1 cellular context compared by ENCODE assay signal in the genomic region with DNA sequence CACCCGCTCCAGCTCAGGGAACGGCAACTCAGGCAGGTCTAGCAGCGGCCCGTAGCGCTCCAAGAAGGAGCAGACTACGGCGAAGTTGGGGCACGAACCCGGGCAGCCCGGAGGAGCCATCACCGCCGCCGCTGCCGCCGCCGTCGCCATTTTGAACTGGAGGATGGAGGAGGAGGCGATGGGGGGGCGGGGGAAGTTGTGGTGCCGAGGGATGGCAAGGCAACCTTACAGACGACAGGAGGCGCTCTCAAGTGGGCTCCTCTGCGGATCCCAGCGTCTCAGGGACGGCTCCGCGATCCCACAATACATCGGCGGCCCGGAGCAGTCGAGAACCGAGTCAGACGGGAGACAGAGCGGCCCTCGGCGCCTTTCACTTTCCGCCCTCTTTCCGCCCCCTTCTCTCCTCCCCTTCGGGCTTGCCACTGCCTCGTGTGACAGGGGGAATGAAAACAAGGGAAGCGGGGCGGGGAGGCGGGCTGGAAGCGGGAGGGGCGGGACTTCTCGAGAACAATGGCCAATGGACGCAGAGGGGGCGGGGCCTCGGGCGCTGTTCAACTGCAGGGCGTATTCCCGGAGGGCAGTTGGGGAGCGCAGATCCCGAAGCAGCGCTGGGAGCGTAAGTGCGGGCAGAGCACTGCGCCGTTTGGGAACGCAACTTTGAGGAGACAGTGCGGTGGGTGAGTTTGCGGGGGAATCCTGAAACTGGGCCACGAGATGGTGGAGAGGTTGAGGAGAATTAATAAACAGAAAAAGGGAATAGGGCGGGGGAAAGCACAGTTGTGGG.
A peak's percentile ranks its signal among the peaks of the same experiment; 100 is the strongest.
TF ChIP-seq lines count a peak whose summit lies in the region.

TSS of gene AAMDC (plus strand) at position 580 of the 784 bp plus-strand sequence. CDS start 21,353 bp downstream, outside the sequence.
TSS of gene RSF1 (minus strand) at position 158 of the 784 bp plus-strand sequence. CDS start at position 150, 8 bp downstream.

TF ChIP-seq in GM12878, 131 proteins besides CTCF, POLR2A, EP300 and RAD21 (continued from another document):
- peak; percentile 95 for TF ChIP-seq SIN3A (IDR thresholded peaks at IDR 0.05; ENCODE audit: low read depth, low read length)
- TF ChIP-seq IRF3 (IDR thresholded peaks at IDR 0.05), result no peak
- TF ChIP-seq IRF5 (IDR thresholded peaks at IDR 0.05; ENCODE audit: borderline replicate concordance), result no peak
- TF ChIP-seq, protein P1, sequence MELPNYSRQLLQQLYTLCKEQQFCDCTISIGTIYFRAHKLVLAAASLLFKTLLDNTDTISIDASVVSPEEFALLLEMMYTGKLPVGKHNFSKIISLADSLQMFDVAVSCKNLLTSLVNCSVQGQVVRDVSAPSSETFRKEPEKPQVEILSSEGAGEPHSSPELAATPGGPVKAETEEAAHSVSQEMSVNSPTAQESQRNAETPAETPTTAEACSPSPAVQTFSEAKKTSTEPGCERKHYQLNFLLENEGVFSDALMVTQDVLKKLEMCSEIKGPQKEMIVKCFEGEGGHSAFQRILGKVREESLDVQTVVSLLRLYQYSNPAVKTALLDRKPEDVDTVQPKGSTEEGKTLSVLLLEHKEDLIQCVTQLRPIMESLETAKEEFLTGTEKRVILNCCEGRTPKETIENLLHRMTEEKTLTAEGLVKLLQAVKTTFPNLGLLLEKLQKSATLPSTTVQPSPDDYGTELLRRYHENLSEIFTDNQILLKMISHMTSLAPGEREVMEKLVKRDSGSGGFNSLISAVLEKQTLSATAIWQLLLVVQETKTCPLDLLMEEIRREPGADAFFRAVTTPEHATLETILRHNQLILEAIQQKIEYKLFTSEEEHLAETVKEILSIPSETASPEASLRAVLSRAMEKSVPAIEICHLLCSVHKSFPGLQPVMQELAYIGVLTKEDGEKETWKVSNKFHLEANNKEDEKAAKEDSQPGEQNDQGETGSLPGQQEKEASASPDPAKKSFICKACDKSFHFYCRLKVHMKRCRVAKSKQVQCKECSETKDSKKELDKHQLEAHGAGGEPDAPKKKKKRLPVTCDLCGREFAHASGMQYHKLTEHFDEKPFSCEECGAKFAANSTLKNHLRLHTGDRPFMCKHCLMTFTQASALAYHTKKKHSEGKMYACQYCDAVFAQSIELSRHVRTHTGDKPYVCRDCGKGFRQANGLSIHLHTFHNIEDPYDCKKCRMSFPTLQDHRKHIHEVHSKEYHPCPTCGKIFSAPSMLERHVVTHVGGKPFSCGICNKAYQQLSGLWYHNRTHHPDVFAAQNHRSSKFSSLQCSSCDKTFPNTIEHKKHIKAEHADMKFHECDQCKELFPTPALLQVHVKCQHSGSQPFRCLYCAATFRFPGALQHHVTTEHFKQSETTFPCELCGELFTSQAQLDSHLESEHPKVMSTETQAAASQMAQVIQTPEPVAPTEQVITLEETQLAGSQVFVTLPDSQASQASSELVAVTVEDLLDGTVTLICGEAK (IDR thresholded peaks at IDR 0.05; ENCODE audit: borderline replicate concordance), result peak; percentile 67; the same call in 1 of the 2 replicates
- TF ChIP-seq KDM1A (IDR thresholded peaks at IDR 0.05; ENCODE audit: borderline replicate concordance), result no peak
- TF ChIP-seq, protein P2, sequence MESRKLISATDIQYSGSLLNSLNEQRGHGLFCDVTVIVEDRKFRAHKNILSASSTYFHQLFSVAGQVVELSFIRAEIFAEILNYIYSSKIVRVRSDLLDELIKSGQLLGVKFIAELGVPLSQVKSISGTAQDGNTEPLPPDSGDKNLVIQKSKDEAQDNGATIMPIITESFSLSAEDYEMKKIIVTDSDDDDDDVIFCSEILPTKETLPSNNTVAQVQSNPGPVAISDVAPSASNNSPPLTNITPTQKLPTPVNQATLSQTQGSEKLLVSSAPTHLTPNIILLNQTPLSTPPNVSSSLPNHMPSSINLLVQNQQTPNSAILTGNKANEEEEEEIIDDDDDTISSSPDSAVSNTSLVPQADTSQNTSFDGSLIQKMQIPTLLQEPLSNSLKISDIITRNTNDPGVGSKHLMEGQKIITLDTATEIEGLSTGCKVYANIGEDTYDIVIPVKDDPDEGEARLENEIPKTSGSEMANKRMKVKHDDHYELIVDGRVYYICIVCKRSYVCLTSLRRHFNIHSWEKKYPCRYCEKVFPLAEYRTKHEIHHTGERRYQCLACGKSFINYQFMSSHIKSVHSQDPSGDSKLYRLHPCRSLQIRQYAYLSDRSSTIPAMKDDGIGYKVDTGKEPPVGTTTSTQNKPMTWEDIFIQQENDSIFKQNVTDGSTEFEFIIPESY (IDR thresholded peaks at IDR 0.05), result no peak; the same call in 1 of the 2 replicates
- TF ChIP-seq SREBF1 (IDR thresholded peaks at IDR 0.05; ENCODE audit: low read length), result peak; percentile 18; the same call in 1 of the 2 replicates
- no peak for TF ChIP-seq BCL11A (IDR thresholded peaks at IDR 0.05; ENCODE audit: low read depth, low read length)
- TF ChIP-seq MXI1 (IDR thresholded peaks at IDR 0.05; ENCODE audit: low read depth, low read length), result peak; percentile 90
- no peak for TF ChIP-seq SMAD1 (IDR thresholded peaks at IDR 0.05; ENCODE audit: low read depth, partially characterized antibody)
- no peak for TF ChIP-seq NFIC (IDR thresholded peaks at IDR 0.05; ENCODE audit: low read depth, low read length)
- TF ChIP-seq, protein P3, sequence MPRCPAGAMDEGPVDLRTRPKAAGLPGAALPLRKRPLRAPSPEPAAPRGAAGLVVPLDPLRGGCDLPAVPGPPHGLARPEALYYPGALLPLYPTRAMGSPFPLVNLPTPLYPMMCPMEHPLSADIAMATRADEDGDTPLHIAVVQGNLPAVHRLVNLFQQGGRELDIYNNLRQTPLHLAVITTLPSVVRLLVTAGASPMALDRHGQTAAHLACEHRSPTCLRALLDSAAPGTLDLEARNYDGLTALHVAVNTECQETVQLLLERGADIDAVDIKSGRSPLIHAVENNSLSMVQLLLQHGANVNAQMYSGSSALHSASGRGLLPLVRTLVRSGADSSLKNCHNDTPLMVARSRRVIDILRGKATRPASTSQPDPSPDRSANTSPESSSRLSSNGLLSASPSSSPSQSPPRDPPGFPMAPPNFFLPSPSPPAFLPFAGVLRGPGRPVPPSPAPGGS (IDR thresholded peaks at IDR 0.05; ENCODE audit: borderline replicate concordance, insufficient read depth, low read depth, low read length, poor library complexity, severe bottlenecking), result no peak
- no peak for TF ChIP-seq TCF7 (IDR thresholded peaks at IDR 0.05; ENCODE audit: borderline replicate concordance)
- no peak for TF ChIP-seq ZZZ3 (IDR thresholded peaks at IDR 0.05; ENCODE audit: control insufficient read depth, insufficient read length, low read depth)
- TF ChIP-seq SMARCA5 (IDR thresholded peaks at IDR 0.05), result peak; percentile 83
- TF ChIP-seq TBL1XR1 (IDR thresholded peaks at IDR 0.05; ENCODE audit: low read depth, low read length), result peak; percentile 48; the same call in 1 of the 2 replicates
- TF ChIP-seq SMC3 (IDR thresholded peaks at IDR 0.05; ENCODE audit: borderline replicate concordance, low read length), result peak; percentile 16; the same call in 1 of the 2 replicates
- peak; percentile 89 for TF ChIP-seq NBN (IDR thresholded peaks at IDR 0.05)
- TF ChIP-seq TAF1 (IDR thresholded peaks at IDR 0.05; ENCODE audit: borderline replicate concordance, low read depth, low read length), result peak; percentile 93; the same call in 1 of the 2 replicates
- peak; percentile 50; the same call in 1 of the 2 replicates for TF ChIP-seq CBX5 (IDR thresholded peaks at IDR 0.05; ENCODE audit: low read depth)
- no peak for TF ChIP-seq FOXM1 (IDR thresholded peaks at IDR 0.05; ENCODE audit: low read depth, low read length)
- TF ChIP-seq LARP7 (IDR thresholded peaks at IDR 0.05), result 0 out of 2 replicates have a peak, but pooled peaks have one; percentile 78
- TF ChIP-seq SPI1 (IDR thresholded peaks at IDR 0.05; ENCODE audit: borderline replicate concordance, insufficient read depth, low read depth, low read length), result no peak
- TF ChIP-seq NR2C1 (IDR thresholded peaks at IDR 0.05), result no peak; the same call in none of the 2 replicates
- no peak for TF ChIP-seq CHD4 (IDR thresholded peaks at IDR 0.05)
- no peak; the same call in 1 of the 2 replicates for TF ChIP-seq POLR2AphosphoS2 (IDR thresholded peaks at IDR 0.05; ENCODE audit: low read depth, low read length)
- no peak for TF ChIP-seq SREBF2 (IDR thresholded peaks at IDR 0.05; ENCODE audit: low read length)
- no peak; the same call in 1 of the 2 replicates for TF ChIP-seq MYB (IDR thresholded peaks at IDR 0.05; ENCODE audit: borderline replicate concordance, low read depth, low read length)
- no peak for TF ChIP-seq PML (IDR thresholded peaks at IDR 0.05; ENCODE audit: low read length)
- no peak for TF ChIP-seq BCLAF1 (IDR thresholded peaks at IDR 0.05)
- TF ChIP-seq MYC (IDR thresholded peaks at IDR 0.05; ENCODE audit: insufficient read depth, insufficient read length, insufficient replicate concordance, low read length, severe bottlenecking), result no peak
- TF ChIP-seq SP1 (IDR thresholded peaks at IDR 0.05; ENCODE audit: low read depth, low read length), result peak; percentile 61
- TF ChIP-seq RELA (IDR thresholded peaks at IDR 0.05; ENCODE audit: borderline replicate concordance, partially characterized antibody), result no peak
- 0 out of 2 replicates have a peak, but pooled peaks have one; percentile 49 for TF ChIP-seq TARDBP (IDR thresholded peaks at IDR 0.05; ENCODE audit: borderline replicate concordance)
- TF ChIP-seq PKNOX1 (IDR thresholded peaks at IDR 0.05), result peak; percentile 68; the same call in 1 of the 2 replicates
- TF ChIP-seq RFX5 (IDR thresholded peaks at IDR 0.05; ENCODE audit: low read depth, low read length), result no peak
- peak; percentile 56; the same call in 1 of the 2 replicates for TF ChIP-seq TCF12 (IDR thresholded peaks at IDR 0.05; ENCODE audit: low read depth, low read length)
- TF ChIP-seq SMAD5 (IDR thresholded peaks at IDR 0.05; ENCODE audit: low read depth), result 0 out of 2 replicates have a peak, but pooled peaks have one; percentile 59
- no peak; the same call in 1 of the 2 replicates for TF ChIP-seq ESRRA (IDR thresholded peaks at IDR 0.05; ENCODE audit: low read length)
- TF ChIP-seq ATF7 (IDR thresholded peaks at IDR 0.05; ENCODE audit: low read depth), result no peak
- no peak for TF ChIP-seq SUZ12 (IDR thresholded peaks at IDR 0.05; ENCODE audit: unreplicated experiment)
- TF ChIP-seq MTA2 (IDR thresholded peaks at IDR 0.05; ENCODE audit: low read depth), result peak; percentile 36; the same call in 1 of the 2 replicates
- TF ChIP-seq RUNX3 (IDR thresholded peaks at IDR 0.05; ENCODE audit: low read length), result peak; percentile 63
- no peak; the same call in 1 of the 2 replicates for TF ChIP-seq CBFB (IDR thresholded peaks at IDR 0.05; ENCODE audit: low read depth)
- TF ChIP-seq POLR2AphosphoS5 (IDR thresholded peaks at IDR 0.05; ENCODE audit: low read length), result no peak
